ENCODE assay signal across 19 cellular contexts in the genomic region with DNA sequence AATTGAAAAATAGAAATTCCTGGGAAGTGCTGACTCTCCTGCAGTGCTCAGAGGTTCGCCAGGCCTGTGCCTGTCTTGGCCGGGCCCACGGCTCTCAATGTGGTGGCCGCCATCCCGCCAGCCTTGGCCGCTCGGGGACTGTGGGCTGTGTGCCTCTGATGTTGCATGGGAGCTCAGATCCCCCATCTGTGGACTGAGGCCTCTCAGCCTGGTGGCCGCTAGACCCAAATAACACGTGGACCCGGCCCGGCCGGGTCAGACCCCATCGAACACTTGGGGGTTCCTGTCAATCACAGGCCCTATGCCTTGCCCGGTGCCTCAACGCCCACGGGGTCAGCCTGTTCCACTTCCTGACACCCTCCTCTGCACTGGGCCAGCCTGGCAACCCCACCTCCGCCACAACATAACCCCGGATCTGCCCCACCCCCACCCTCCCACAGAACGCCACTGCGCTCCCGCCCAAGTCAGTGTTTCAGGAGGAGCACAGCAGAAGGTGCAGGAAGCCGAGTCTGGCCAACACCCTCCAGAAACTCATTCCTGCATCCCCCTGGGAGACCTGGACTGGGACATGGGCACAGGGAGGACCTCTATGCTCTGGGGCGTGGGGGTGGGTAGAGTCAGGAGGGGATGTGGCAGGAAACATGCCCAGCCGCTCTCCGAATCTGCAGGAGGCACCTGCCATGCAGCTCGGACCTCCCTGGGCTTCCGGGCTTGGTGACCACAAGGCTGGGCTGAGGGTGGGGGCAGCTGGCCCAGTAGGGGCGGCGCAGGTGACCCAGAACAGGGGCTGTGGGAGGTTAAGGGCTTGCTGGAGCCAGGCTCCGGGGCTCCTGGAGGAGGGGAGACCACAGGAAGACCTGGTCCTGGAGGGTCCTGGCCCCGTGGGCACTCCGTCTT.
DNase-seq lines count a peak whose midpoint lies in the region; ATAC-seq and TF ChIP-seq lines count a peak whose summit lies in the region.
"Had no signal": no experiment of that assay in that cellular context is flagged by ENCODE, and none has a peak within 500 bp of the region (broad histone marks: within the 10 kb centered on the region; RNA-seq: fewer than 3 reads in every experiment).

No MANE protein-coding gene starts in this region.

- 75% methylated on average over 13 of the region's 32 CpGs for WGBS in esophagus muscularis mucosa

- intact Hi-C loops in esophagus muscularis mucosa (cut with DNase I), result no loop called here
- intact Hi-C loops in posterior vena cava (cut with DNase I), result no loop called here

- H3K27me3 ChIP-seq in BLaER1 (no peaks in the 10 kb centered on the region), esophagus muscularis mucosa (peaks cover 0 to 9% (median 0%) of the 10 kb centered on the region in 4 donors)
- no peaks in the 10 kb centered on the region for H3K27me3 ChIP-seq in BLaER1 treated with 17β-estradiol and CSF1 and Interleukin-3, amounts not matched to agents 10 nM and 100 nM

- TF ChIP-seq EP300 in esophagus muscularis mucosa (IDR thresholded peaks at IDR 0.05), result no peak

- peak overlapping the region; percentile 69 for H3K9ac ChIP-seq in BLaER1
- H3K9ac ChIP-seq in BLaER1 treated with 17β-estradiol and CSF1 and Interleukin-3, amounts not matched to agents 10 nM and 100 nM, result peak overlapping the region in 7 of 11 experiments; percentile 1 to 63 (median 51); a peak in 10 of 22 replicates

- peaks cover 54% of the 10 kb centered on the region for H3K4me1 ChIP-seq in BLaER1
- H3K4me1 ChIP-seq in BLaER1 treated with 17β-estradiol and CSF1 and Interleukin-3, amounts not matched to agents 10 nM and 100 nM, result peaks cover 20 to 63% (median 46%) of the 10 kb centered on the region in 10 experiments
- peaks cover 7 to 33% (median 27%) of the 10 kb centered on the region in 4 donors for H3K4me1 ChIP-seq in esophagus muscularis mucosa

- no peak for TF ChIP-seq CTCF in esophagus muscularis mucosa (IDR thresholded peaks at IDR 0.05)

- DNase-seq in esophagus muscularis mucosa (ENCODE audit: extremely low spot score) (no peak), posterior vena cava (ENCODE audit: low spot score) (peak; percentile 44), SHP77 treated with DMSO at 0.1 percent for 48 hours (lab: John Stamatoyannopoulos, UW) (no peak), mucosa of gallbladder (ENCODE audit: low spot score) (no peak)
- DNase-seq: ACHN, C1 segment of cervical spinal cord, GF-D8, KBM-7, MM.1S, NCI-H1436, NCI-H1930, NCI-H524 treated with DMSO at 0.1 percent for 48 hours, NCI-H82, OCI-M1 had no signal

- H3K27ac ChIP-seq in BLaER1, result peak overlapping the region; percentile 87
- peak overlapping the region in 7 of 11 experiments; percentile 16 to 72 (median 59); a peak in 15 of 22 replicates for H3K27ac ChIP-seq in BLaER1 treated with 17β-estradiol and CSF1 and Interleukin-3, amounts not matched to agents 10 nM and 100 nM
- peak overlapping the region; percentile 40 to 67 (median 51) for H3K27ac ChIP-seq in esophagus muscularis mucosa (replicated peaks in 1 of 4)
- H3K27ac ChIP-seq: SK-N-MC had no signal

- H3K4me3 ChIP-seq in BLaER1 (peak overlapping the region; percentile 31), esophagus muscularis mucosa (no peak overlapping the region)
- H3K4me3 ChIP-seq in BLaER1 treated with 17β-estradiol and CSF1 and Interleukin-3, amounts not matched to agents 10 nM and 100 nM, result peak overlapping the region in 2 of 10 experiments; percentile 18 to 42; a peak in 2 of 20 replicates
- H3K4me3 ChIP-seq: SK-N-MC had no signal

- TF ChIP-seq POLR2A in esophagus muscularis mucosa (IDR thresholded peaks at IDR 0.05; ENCODE audit: low read depth), result no peak

- ATAC-seq in GM18519 (IDR thresholded peaks at IDR 0.05; ENCODE audit: low FRiP score, unreplicated experiment), result no peak
- ATAC-seq: HCT116 had no signal

- H3K9me3 ChIP-seq in BLaER1, result peaks cover 9% of the 10 kb centered on the region; the same call in 1 of the 2 replicates
- H3K9me3 ChIP-seq in BLaER1 treated with 17β-estradiol and CSF1 and Interleukin-3, amounts not matched to agents 10 nM and 100 nM (replicated peaks in 1 of 11), result peaks cover 0 to 24% (median 15%) of the 10 kb centered on the region in 11 experiments; a peak in 17 of 22 replicates
- peaks cover 0 to 3% (median 0%) of the 10 kb centered on the region in 4 donors for H3K9me3 ChIP-seq in esophagus muscularis mucosa

- peak overlapping the region; percentile 92 for H3K4me2 ChIP-seq in BLaER1
- peak overlapping the region; percentile 74 to 88 (median 83) for H3K4me2 ChIP-seq in BLaER1 treated with 17β-estradiol and CSF1 and Interleukin-3, amounts not matched to agents 10 nM and 100 nM

- H3K36me3 ChIP-seq in BLaER1 (peaks cover 6% of the 10 kb centered on the region; the same call in 1 of the 2 replicates), esophagus muscularis mucosa (no peaks in the 10 kb centered on the region)
- no peaks in the 10 kb centered on the region for H3K36me3 ChIP-seq in BLaER1 treated with 17β-estradiol and CSF1 and Interleukin-3, amounts not matched to agents 10 nM and 100 nM

- no peaks in the 10 kb centered on the region for H4K20me1 ChIP-seq in BLaER1
- peaks cover 0 to 9% (median 0%) of the 10 kb centered on the region in 11 experiments; a peak in 2 of 22 replicates for H4K20me1 ChIP-seq in BLaER1 treated with 17β-estradiol and CSF1 and Interleukin-3, amounts not matched to agents 10 nM and 100 nM
